ENCODE assay signal across 15 cellular contexts in genomic region chr2:127051780-127052067, GRCh38.
"Had no signal": no experiment of that assay in that cellular context is flagged by ENCODE, and none has a peak within 500 bp of the region (broad histone marks: within the 10 kb centered on the region; RNA-seq: fewer than 3 reads in every experiment).

No MANE protein-coding gene starts in this region.

- DNase-seq: activated CD4-positive, alpha-beta T cell treated with anti-CD3 and anti-CD28 coated beads, Interleukin-2, amount 50 U/mL, for 4 hours; endodermal cell; foreskin fibroblast; stimulated activated CD4-positive, alpha-beta T cell treated with anti-CD3 and anti-CD28 coated beads, Interleukin-2, amount 100 ng/mL, for 48 hours; stimulated activated naive CD8-positive, alpha-beta T cell treated with anti-CD3 and anti-CD28 coated beads, Interleukin-15, amount 100 ng/mL, for 72 hours; T1000; testis had no signal

- H3K4me1 ChIP-seq: testis had no signal

- H3K9me3 ChIP-seq: body of pancreas, right atrium auricular region, testis had no signal

- H3K36me3 ChIP-seq: right atrium auricular region had no signal

- H3K4me3 ChIP-seq: body of pancreas, hepatocyte, right atrium auricular region, testis had no signal

- ATAC-seq: body of pancreas, left lobe of liver had no signal

- H3K4me2 ChIP-seq: hepatocyte had no signal

- H2AFZ ChIP-seq: hepatocyte had no signal

- H3K27ac ChIP-seq: body of pancreas, epithelial cell of prostate, hepatocyte, right atrium auricular region, testis, VCaP had no signal

- H3K27me3 ChIP-seq: body of pancreas, hepatocyte, right atrium auricular region, testis had no signal

- FAIRE-seq: colon, keratinocyte had no signal

- H3K79me2 ChIP-seq: hepatocyte had no signal
